In genomic region chr2:22958281-22958680, GRCh38 we compare ENCODE assay signal across 10 cellular contexts.
"Had no signal": no experiment of that assay in that cellular context is flagged by ENCODE, and none has a peak within 500 bp of the region (broad histone marks: within the 10 kb centered on the region; RNA-seq: fewer than 3 reads in every experiment).

No MANE protein-coding gene starts in this region.

- H3K4me1 ChIP-seq: HAP-1 had no signal

- H3K9me3 ChIP-seq: HAP-1 had no signal

- H3K36me3 ChIP-seq: HAP-1 had no signal

- ATAC-seq: HCT116 had no signal

- H2AFZ ChIP-seq: GM23248 had no signal

- FAIRE-seq: HTR-8/SVneo had no signal

- H3K27ac ChIP-seq: GM23248, KMS-11 had no signal

- H3K4me3 ChIP-seq: GM23248, HAP-1 had no signal

- H3K9ac ChIP-seq: GM23248, KMS-11 had no signal

- H3K4me2 ChIP-seq: KMS-11 had no signal

- DNase-seq: GM23248, GOT3, H7, HFFc6, Kasumi-1, KBM-7 had no signal
